Comparison of ENCODE assay signal across 20 cellular contexts in the genomic region with DNA sequence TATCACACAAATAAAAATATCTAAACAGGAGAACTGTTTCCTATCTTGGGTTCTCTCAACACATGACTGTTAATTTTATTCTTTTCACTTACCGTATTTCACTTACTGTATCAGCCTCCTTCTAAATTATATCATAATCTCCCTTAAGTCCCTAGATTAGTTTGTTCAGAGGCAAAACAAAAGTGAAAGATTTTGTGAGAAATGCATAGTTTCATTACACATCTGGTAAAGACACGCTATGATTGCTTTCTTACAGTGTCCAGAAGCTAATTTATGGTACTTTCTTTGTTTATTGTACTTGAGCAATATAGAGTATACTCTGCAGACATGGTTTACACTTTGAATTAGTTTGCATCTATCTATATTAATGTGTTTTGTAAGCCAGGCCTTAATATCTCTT.
A peak's percentile ranks its signal among the peaks of the same experiment; 100 is the strongest.
DNase-seq lines count a peak whose midpoint lies in the region; ATAC-seq, FAIRE-seq and TF ChIP-seq lines count a peak whose summit lies in the region.
"Had no signal": no experiment of that assay in that cellular context is flagged by ENCODE, and none has a peak within 500 bp of the region (broad histone marks: within the 10 kb centered on the region; RNA-seq: fewer than 3 reads in every experiment).

No MANE protein-coding gene starts in this region.

- H3F3A ChIP-seq in PC-9 (ENCODE audit: insufficient read depth, low read depth): no peaks in the 10 kb centered on the region

- ATAC-seq in GM19463 (IDR thresholded peaks at IDR 0.05; ENCODE audit: unreplicated experiment) (peak; percentile 56), HG02798 (IDR thresholded peaks at IDR 0.05; ENCODE audit: poor library complexity, unreplicated experiment) (peak; percentile 78), HG03457 (IDR thresholded peaks at IDR 0.05; ENCODE audit: unreplicated experiment) (peak; percentile 74), GM18909 (IDR thresholded peaks at IDR 0.05; ENCODE audit: poor library complexity, unreplicated experiment) (no peak)
- ATAC-seq: HCT116; lower lobe of right lung; right cardiac atrium; stimulated activated memory B cell treated with anti-CD40 and anti-IgM and Interleukin-4, amounts not matched to agents 10 μg/mL and 1 μg/mL and 100 μg/mL, for 72 hours had no signal

- H3K36me3 ChIP-seq in PC-9 (ENCODE audit: low read depth): no peaks in the 10 kb centered on the region
- H3K36me3 ChIP-seq in breast epithelium: no peaks in the 10 kb centered on the region
- H3K36me3 ChIP-seq: BLaER1 treated with 17β-estradiol and CSF1 and Interleukin-3, amounts not matched to agents 10 nM and 100 nM; lower lobe of right lung had no signal

- no peak overlapping the region for H3K4me2 ChIP-seq in PC-9
- H3K4me2 ChIP-seq: BLaER1 treated with 17β-estradiol and CSF1 and Interleukin-3, amounts not matched to agents 10 nM and 100 nM had no signal

- H3K27ac ChIP-seq in PC-9: no peak overlapping the region
- no peak overlapping the region for H3K27ac ChIP-seq in breast epithelium
- H3K27ac ChIP-seq: BLaER1 treated with 17β-estradiol and CSF1 and Interleukin-3, amounts not matched to agents 10 nM and 100 nM; lower lobe of right lung had no signal

- no peaks in the 10 kb centered on the region for H3K27me3 ChIP-seq in PC-9 (ENCODE audit: insufficient read depth, low read depth)
- H3K27me3 ChIP-seq in breast epithelium: no peaks in the 10 kb centered on the region
- H3K27me3 ChIP-seq: BLaER1 treated with 17β-estradiol and CSF1 and Interleukin-3, amounts not matched to agents 10 nM and 100 nM had no signal

- intact Hi-C loops in PC-9 (cut with micrococcal nuclease; ENCODE audit: unreplicated experiment) (no loop called here), breast epithelium (cut with DNase I; ENCODE audit: low total_unique reads) (no loop called here)

- H2AFZ ChIP-seq in PC-9: no peak overlapping the region

- DNase-seq in GM12891 (ENCODE audit: insufficient read length, low spot score) (no peak), PC-9 (no peak), DMS53 (lab: John Stamatoyannopoulos, UW) (no peak), breast epithelium (ENCODE audit: low spot score in 2 of 2) (no peak)
- DNase-seq: activated naive CD4-positive, alpha-beta T cell treated with anti-CD3 and anti-CD28 coated beads, Interleukin-2, amount 50 U/mL, for 16 hours; activated T-cell treated with anti-CD3 and anti-CD28 coated beads, Interleukin-2, amount 50 U/mL, for 48 hours; endodermal cell; lower lobe of right lung; NCI-H1092; right cardiac atrium; SHP77; stimulated activated CD4-positive, alpha-beta T cell treated with anti-CD3 and anti-CD28 coated beads, Interleukin-15, amount 100 ng/mL, for 24 hours had no signal

- no peak for TF ChIP-seq POLR2A in GM12891 (IDR thresholded peaks at IDR 0.05; ENCODE audit: low read depth, low read length)
- TF ChIP-seq POLR2A in breast epithelium (IDR thresholded peaks at IDR 0.05): no peak

- H3K79me2 ChIP-seq in PC-9 (ENCODE audit: low read depth): no peaks in the 10 kb centered on the region

- H3K9me3 ChIP-seq in PC-9 (ENCODE audit: insufficient read depth, low read depth) (no peaks in the 10 kb centered on the region), breast epithelium (no peaks in the 10 kb centered on the region)
- H3K9me3 ChIP-seq: BLaER1 treated with 17β-estradiol and CSF1 and Interleukin-3, amounts not matched to agents 10 nM and 100 nM; lower lobe of right lung had no signal

- H3K4me3 ChIP-seq in PC-9: no peak overlapping the region
- no peak overlapping the region for H3K4me3 ChIP-seq in breast epithelium
- H3K4me3 ChIP-seq: BLaER1 treated with 17β-estradiol and CSF1 and Interleukin-3, amounts not matched to agents 10 nM and 100 nM; lower lobe of right lung had no signal

- TF ChIP-seq CTCF in PC-9 (conservative IDR thresholded peaks at IDR 0.05): no peak
- no peak for TF ChIP-seq CTCF in breast epithelium (IDR thresholded peaks at IDR 0.05)

- POLR2A ChIA-PET in PC-9 (lab: Charles Lee; ENCODE audit: unreplicated experiment): no interaction called here

- CTCF ChIA-PET in PC-9 (lab: Charles Lee): interaction anchor here (0.6 kb wide), 1 partner anchor 990 kb away, joined by 6 read pairs; no protein-coding TSS in a partner anchor

- H3K9me2 ChIP-seq in PC-9 (ENCODE audit: insufficient read depth): no peaks in the 10 kb centered on the region

- H4K20me1 ChIP-seq in PC-9 (ENCODE audit: insufficient read depth): no peaks in the 10 kb centered on the region
- H4K20me1 ChIP-seq: BLaER1 treated with 17β-estradiol and CSF1 and Interleukin-3, amounts not matched to agents 10 nM and 100 nM had no signal

- peak; percentile 40 for FAIRE-seq in GM12891 (lab: Jason Lieb, UNC)
- FAIRE-seq: A204.1 had no signal

- no TSS peak for BruUV-seq in PC-9 (replicated peaks; lab: Mats Ljungman, UMichigan)

- H3K4me1 ChIP-seq in PC-9 (replicated peaks; ENCODE audit: insufficient read depth) (no peaks in the 10 kb centered on the region), breast epithelium (no peaks in the 10 kb centered on the region)
- H3K4me1 ChIP-seq: lower lobe of right lung had no signal

TF ChIP-seq in GM12891, 5 proteins besides CTCF, POLR2A, EP300 and RAD21:
- no peak for TF ChIP-seq POU2F2 (IDR thresholded peaks at IDR 0.05; ENCODE audit: low read depth, low read length)
- TF ChIP-seq SPI1 (IDR thresholded peaks at IDR 0.05; ENCODE audit: low read depth, low read length): no peak
- TF ChIP-seq POLR2AphosphoS5 (IDR thresholded peaks at IDR 0.05; ENCODE audit: low read depth, low read length): no peak
- no peak for TF ChIP-seq TAF1 (IDR thresholded peaks at IDR 0.05; ENCODE audit: low read depth, low read length)
- TF ChIP-seq PAX5 (IDR thresholded peaks at IDR 0.05; ENCODE audit: insufficient read depth, low read length, severe bottlenecking): no peak
